In the genomic region with DNA sequence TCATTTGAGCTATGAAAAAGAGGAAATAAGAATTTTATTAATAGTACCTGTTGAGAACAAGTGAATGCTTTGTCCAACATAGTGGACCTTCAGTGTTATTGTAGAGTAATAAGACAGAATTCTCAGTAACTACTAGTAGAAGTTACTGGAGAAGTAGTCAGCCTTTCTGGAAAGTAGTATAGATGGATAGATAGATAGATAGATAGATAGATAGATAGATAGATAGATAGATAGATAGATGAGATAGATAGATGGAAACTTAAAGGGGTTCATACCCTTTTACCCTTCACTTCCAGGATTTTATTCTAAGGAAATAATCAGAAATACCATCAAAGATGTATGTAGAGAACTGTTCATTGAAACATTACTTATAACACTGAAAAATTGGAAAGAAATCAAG, we compare ENCODE assay signal across 1 cellular context.
TF ChIP-seq lines count a peak whose summit lies in the region.

No MANE protein-coding gene starts in this region.

TF ChIP-seq in HepG2, 621 proteins besides CTCF, POLR2A, EP300 and RAD21:
- TF ChIP-seq ZNF557 (CRISPR knock-in tag; IDR thresholded peaks at IDR 0.05): no peak
- TF ChIP-seq ADNP (CRISPR knock-in tag; IDR thresholded peaks at IDR 0.05): no peak
- TF ChIP-seq CC2D1A (CRISPR knock-in tag; IDR thresholded peaks at IDR 0.05): no peak
- TF ChIP-seq KDM5A (IDR thresholded peaks at IDR 0.05; ENCODE audit: borderline replicate concordance, low read length): no peak
- TF ChIP-seq, protein P1, sequence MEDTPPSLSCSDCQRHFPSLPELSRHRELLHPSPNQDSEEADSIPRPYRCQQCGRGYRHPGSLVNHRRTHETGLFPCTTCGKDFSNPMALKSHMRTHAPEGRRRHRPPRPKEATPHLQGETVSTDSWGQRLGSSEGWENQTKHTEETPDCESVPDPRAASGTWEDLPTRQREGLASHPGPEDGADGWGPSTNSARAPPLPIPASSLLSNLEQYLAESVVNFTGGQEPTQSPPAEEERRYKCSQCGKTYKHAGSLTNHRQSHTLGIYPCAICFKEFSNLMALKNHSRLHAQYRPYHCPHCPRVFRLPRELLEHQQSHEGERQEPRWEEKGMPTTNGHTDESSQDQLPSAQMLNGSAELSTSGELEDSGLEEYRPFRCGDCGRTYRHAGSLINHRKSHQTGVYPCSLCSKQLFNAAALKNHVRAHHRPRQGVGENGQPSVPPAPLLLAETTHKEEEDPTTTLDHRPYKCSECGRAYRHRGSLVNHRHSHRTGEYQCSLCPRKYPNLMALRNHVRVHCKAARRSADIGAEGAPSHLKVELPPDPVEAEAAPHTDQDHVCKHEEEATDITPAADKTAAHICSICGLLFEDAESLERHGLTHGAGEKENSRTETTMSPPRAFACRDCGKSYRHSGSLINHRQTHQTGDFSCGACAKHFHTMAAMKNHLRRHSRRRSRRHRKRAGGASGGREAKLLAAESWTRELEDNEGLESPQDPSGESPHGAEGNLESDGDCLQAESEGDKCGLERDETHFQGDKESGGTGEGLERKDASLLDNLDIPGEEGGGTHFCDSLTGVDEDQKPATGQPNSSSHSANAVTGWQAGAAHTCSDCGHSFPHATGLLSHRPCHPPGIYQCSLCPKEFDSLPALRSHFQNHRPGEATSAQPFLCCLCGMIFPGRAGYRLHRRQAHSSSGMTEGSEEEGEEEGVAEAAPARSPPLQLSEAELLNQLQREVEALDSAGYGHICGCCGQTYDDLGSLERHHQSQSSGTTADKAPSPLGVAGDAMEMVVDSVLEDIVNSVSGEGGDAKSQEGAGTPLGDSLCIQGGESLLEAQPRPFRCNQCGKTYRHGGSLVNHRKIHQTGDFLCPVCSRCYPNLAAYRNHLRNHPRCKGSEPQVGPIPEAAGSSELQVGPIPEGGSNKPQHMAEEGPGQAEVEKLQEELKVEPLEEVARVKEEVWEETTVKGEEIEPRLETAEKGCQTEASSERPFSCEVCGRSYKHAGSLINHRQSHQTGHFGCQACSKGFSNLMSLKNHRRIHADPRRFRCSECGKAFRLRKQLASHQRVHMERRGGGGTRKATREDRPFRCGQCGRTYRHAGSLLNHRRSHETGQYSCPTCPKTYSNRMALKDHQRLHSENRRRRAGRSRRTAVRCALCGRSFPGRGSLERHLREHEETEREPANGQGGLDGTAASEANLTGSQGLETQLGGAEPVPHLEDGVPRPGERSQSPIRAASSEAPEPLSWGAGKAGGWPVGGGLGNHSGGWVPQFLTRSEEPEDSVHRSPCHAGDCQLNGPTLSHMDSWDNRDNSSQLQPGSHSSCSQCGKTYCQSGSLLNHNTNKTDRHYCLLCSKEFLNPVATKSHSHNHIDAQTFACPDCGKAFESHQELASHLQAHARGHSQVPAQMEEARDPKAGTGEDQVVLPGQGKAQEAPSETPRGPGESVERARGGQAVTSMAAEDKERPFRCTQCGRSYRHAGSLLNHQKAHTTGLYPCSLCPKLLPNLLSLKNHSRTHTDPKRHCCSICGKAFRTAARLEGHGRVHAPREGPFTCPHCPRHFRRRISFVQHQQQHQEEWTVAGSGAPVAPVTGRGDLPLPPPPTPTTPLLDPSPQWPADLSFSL (CRISPR knock-in tag; IDR thresholded peaks at IDR 0.05): no peak
- no peak for TF ChIP-seq FOSL1 (CRISPR knock-in tag; IDR thresholded peaks at IDR 0.05; ENCODE audit: borderline replicate concordance)
- TF ChIP-seq GABPA (IDR thresholded peaks at IDR 0.05; ENCODE audit: low read depth, low read length): no peak
- no peak for TF ChIP-seq GABPA (CRISPR knock-in tag; IDR thresholded peaks at IDR 0.05; ENCODE audit: low read depth)
- no peak for TF ChIP-seq ZNF451 (CRISPR knock-in tag; IDR thresholded peaks at IDR 0.05)
- no peak for TF ChIP-seq THYN1 (CRISPR knock-in tag; IDR thresholded peaks at IDR 0.05; ENCODE audit: borderline replicate concordance, low read depth)
- no peak for TF ChIP-seq ZNF747 (CRISPR knock-in tag; IDR thresholded peaks at IDR 0.05; ENCODE audit: borderline replicate concordance)
- no peak for TF ChIP-seq AKNA (CRISPR knock-in tag; IDR thresholded peaks at IDR 0.05; ENCODE audit: borderline replicate concordance)
- no peak for TF ChIP-seq CBFB (CRISPR knock-in tag; IDR thresholded peaks at IDR 0.05)
- TF ChIP-seq ZNF10 (CRISPR knock-in tag; IDR thresholded peaks at IDR 0.05; ENCODE audit: borderline replicate concordance, low read depth): no peak
- TF ChIP-seq BATF2 (CRISPR knock-in tag; IDR thresholded peaks at IDR 0.05): no peak
- TF ChIP-seq, protein P2, sequence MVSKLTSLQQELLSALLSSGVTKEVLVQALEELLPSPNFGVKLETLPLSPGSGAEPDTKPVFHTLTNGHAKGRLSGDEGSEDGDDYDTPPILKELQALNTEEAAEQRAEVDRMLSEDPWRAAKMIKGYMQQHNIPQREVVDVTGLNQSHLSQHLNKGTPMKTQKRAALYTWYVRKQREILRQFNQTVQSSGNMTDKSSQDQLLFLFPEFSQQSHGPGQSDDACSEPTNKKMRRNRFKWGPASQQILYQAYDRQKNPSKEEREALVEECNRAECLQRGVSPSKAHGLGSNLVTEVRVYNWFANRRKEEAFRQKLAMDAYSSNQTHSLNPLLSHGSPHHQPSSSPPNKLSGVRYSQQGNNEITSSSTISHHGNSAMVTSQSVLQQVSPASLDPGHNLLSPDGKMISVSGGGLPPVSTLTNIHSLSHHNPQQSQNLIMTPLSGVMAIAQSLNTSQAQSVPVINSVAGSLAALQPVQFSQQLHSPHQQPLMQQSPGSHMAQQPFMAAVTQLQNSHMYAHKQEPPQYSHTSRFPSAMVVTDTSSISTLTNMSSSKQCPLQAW (CRISPR knock-in tag; IDR thresholded peaks at IDR 0.05): no peak
- no peak for TF ChIP-seq ZNF556 (CRISPR knock-in tag; IDR thresholded peaks at IDR 0.05; ENCODE audit: borderline replicate concordance)
- no peak for TF ChIP-seq ZHX1 (CRISPR knock-in tag; IDR thresholded peaks at IDR 0.05; ENCODE audit: low read depth)
- no peak for TF ChIP-seq ZFP90 (CRISPR knock-in tag; IDR thresholded peaks at IDR 0.05; ENCODE audit: borderline replicate concordance)
- no peak for TF ChIP-seq MIER3 (CRISPR knock-in tag; IDR thresholded peaks at IDR 0.05; ENCODE audit: borderline replicate concordance)
